ENCODE assay signal across 1 cellular context in the genomic region with DNA sequence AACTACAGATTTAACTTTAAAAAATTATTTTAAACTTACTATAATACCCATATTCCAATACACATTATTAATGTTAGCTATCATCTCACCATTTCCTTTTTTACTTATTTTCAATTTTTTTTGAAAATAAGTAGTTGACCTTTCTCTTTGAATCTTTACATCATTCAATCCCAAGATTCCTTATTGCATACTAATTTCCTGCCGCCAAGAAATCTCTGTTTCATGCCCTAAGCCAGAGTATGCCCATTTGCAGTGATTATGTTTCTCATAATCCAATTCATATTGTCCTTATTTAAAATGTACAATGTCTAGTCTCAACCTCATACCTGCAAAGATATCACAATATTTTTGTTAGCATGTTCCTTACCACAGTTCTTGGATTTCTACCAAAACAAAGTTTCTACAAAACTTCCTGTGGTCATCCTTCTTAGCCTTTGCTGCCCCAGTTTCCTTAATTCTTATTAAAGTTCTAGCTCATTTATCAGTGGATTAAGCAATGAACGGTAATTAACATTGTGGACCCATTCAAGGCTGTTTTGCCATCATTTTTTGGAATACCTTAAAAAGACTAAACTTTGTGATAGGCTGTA.
TF ChIP-seq lines count a peak whose summit lies in the region.

No MANE protein-coding gene starts in this region.

TF ChIP-seq in IMR-90, 13 proteins besides CTCF, POLR2A, EP300 and RAD21:
- no peak for TF ChIP-seq CHD1 (IDR thresholded peaks at IDR 0.05; ENCODE audit: low read depth, low read length)
- TF ChIP-seq, protein P1, sequence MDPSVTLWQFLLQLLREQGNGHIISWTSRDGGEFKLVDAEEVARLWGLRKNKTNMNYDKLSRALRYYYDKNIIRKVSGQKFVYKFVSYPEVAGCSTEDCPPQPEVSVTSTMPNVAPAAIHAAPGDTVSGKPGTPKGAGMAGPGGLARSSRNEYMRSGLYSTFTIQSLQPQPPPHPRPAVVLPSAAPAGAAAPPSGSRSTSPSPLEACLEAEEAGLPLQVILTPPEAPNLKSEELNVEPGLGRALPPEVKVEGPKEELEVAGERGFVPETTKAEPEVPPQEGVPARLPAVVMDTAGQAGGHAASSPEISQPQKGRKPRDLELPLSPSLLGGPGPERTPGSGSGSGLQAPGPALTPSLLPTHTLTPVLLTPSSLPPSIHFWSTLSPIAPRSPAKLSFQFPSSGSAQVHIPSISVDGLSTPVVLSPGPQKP (IDR thresholded peaks at IDR 0.05; ENCODE audit: borderline replicate concordance, low read depth, low read length): no peak
